ENCODE assay signal across 21 cellular contexts in the genomic region with DNA sequence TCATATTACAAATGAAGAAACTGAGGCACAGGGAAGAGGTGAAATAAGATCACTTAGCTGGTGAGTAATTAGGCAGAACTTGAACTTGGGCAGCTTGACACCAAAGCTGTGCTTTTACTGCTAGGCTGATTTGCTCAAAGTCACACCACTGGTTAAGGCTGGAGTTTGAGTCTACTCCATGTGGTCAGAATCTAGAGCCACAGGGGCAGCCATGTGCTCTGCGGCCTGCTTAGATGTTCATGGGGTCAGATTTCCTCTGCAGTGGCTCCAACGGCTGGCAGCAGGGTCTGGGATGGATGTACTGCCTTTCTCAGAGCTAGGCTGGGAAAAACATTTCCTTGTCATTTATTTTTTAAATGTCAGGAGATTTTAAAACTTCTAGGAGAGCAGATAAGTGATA.
"Had no signal": no experiment of that assay in that cellular context is flagged by ENCODE, and none has a peak within 500 bp of the region (broad histone marks: within the 10 kb centered on the region; RNA-seq: fewer than 3 reads in every experiment).

No MANE protein-coding gene starts in this region.

- DNase-seq: cortex of kidney; foreskin fibroblast; heart left ventricle; left cardiac atrium; left lung; mesendoderm; naive B cell; sigmoid colon; spleen; stimulated activated naive B cell treated with anti-CD40 and anti-IgM and Interleukin-4, amounts not matched to agents 10 μg/mL and 1 μg/mL and 100 μg/mL, for 72 hours; upper lobe of right lung had no signal

- H3K79me2 ChIP-seq: hepatocyte, parathyroid adenoma had no signal

- H3K36me3 ChIP-seq: gastroesophageal sphincter, heart left ventricle, left lung, neutrophil, right atrium auricular region, spleen, thoracic aorta, tibial nerve, upper lobe of right lung, vagina had no signal

- H3K4me1 ChIP-seq: heart left ventricle, left lung, parathyroid adenoma, right atrium auricular region, spleen, tibial nerve, upper lobe of right lung, vagina had no signal

- H3K27ac ChIP-seq: gastroesophageal sphincter, heart left ventricle, hepatocyte, left lung, neutrophil, parathyroid adenoma, right atrium auricular region, skin epidermis, spleen, thoracic aorta, tibial nerve, upper lobe of right lung, vagina had no signal

- H3K4me3 ChIP-seq: gastroesophageal sphincter, heart left ventricle, hepatocyte, left lung, right atrium auricular region, sigmoid colon, skin epidermis, spleen, thoracic aorta, tibial nerve, upper lobe of right lung, vagina had no signal

- H2AFZ ChIP-seq: hepatocyte, parathyroid adenoma had no signal

- H3K27me3 ChIP-seq: gastroesophageal sphincter, hepatocyte, right atrium auricular region, sigmoid colon, spleen, tibial nerve, upper lobe of right lung, vagina had no signal

- ATAC-seq: gastroesophageal sphincter; heart left ventricle; left cardiac atrium; left lung; natural killer cell treated with Interleukin-12 subunit alpha and Interleukin-12 subunit beta and Interleukin-15 and Interleukin-18, amount 100 ng/mL, for 72 hours; stimulated activated naive B cell treated with anti-CD40 and anti-IgM and Interleukin-4, amounts not matched to agents 10 μg/mL and 1 μg/mL and 100 μg/mL, for 72 hours; upper lobe of right lung had no signal

- H3K9ac ChIP-seq: parathyroid adenoma had no signal

- H3K9me3 ChIP-seq: gastroesophageal sphincter, heart left ventricle, left lung, neutrophil, right atrium auricular region, sigmoid colon, spleen, thoracic aorta, tibial nerve, upper lobe of right lung, vagina had no signal

- H3K4me2 ChIP-seq: hepatocyte had no signal
